ENCODE assay signal across 12 cellular contexts in genomic region chr1:116110507-116111195, GRCh38. TPM values are rescaled to one million over a fixed set of nuclear protein-coding genes. Genes with fewer than 3 reads are reported as not detected.
DNase-seq lines count a peak whose midpoint lies in the region; ATAC-seq lines count a peak whose summit lies in the region.
"Had no signal": no experiment of that assay in that cellular context is flagged by ENCODE, and none has a peak within 500 bp of the region (broad histone marks: within the 10 kb centered on the region; RNA-seq: fewer than 3 reads in every experiment).

No MANE protein-coding gene starts in this region.

- H3K4me3 ChIP-seq in CD8-positive, alpha-beta memory T cell (ENCODE audit: low read length), result no peak overlapping the region

- H3K4me3 Mint-ChIP-seq in CD8-positive, alpha-beta memory T cell, result no peak overlapping the region
- no peak overlapping the region for H3K4me3 Mint-ChIP-seq in activated CD4-positive, alpha-beta memory T cell treated with anti-CD3 and anti-CD28 coated beads, Interleukin-2, amount 10 ng/mL, durations not matched to agents 7 days and 5 days

- H3K27ac ChIP-seq in CD8-positive, alpha-beta memory T cell (ENCODE audit: low read depth, low read length), result no peak overlapping the region

- CTCF ChIA-PET in CD8-positive, alpha-beta memory T cell (lab: Charles Lee), result no interaction called here
- CTCF ChIA-PET in activated CD4-positive, alpha-beta memory T cell treated with anti-CD3 and anti-CD28 coated beads, Interleukin-2, amount 10 ng/mL, durations not matched to agents 7 days and 5 days (lab: Charles Lee), result no interaction called here

- H3K4me1 ChIP-seq in CD8-positive, alpha-beta memory T cell (ENCODE audit: insufficient read depth, low read length), result no peaks in the 10 kb centered on the region

- H3K4me1 Mint-ChIP-seq in CD8-positive, alpha-beta memory T cell, result no peaks in the 10 kb centered on the region
- H3K4me1 Mint-ChIP-seq in activated CD4-positive, alpha-beta memory T cell treated with anti-CD3 and anti-CD28 coated beads, Interleukin-2, amount 10 ng/mL, durations not matched to agents 7 days and 5 days, result no peaks in the 10 kb centered on the region

- peak; percentile 35 for DNase-seq in HK-2 (ENCODE audit: unreplicated experiment)
- DNase-seq in kidney glomerular epithelial cell (lab: John Stamatoyannopoulos, UW), result peak; percentile 16
- no peak for DNase-seq in CD8-positive, alpha-beta memory T cell
- DNase-seq in RPMI8226, result no peak
- DNase-seq in activated CD4-positive, alpha-beta memory T cell treated with anti-CD3 and anti-CD28 coated beads, Interleukin-2, amount 10 ng/mL, durations not matched to agents 7 days and 5 days, result no peak
- DNase-seq: foreskin melanocyte, NCI-H2107 had no signal

- ATAC-seq in GM18508 (IDR thresholded peaks at IDR 0.05; ENCODE audit: insufficient read depth, unreplicated experiment) (peak; percentile 73), GM21723 (IDR thresholded peaks at IDR 0.05; ENCODE audit: unreplicated experiment) (peak; percentile 76), GM21576 (IDR thresholded peaks at IDR 0.05; ENCODE audit: unreplicated experiment) (no peak)

- H3K9me3 ChIP-seq in CD8-positive, alpha-beta memory T cell (ENCODE audit: low read length), result no peaks in the 10 kb centered on the region

- POLR2A ChIA-PET in CD8-positive, alpha-beta memory T cell (lab: Charles Lee), result no interaction called here
- POLR2A ChIA-PET in activated CD4-positive, alpha-beta memory T cell treated with anti-CD3 and anti-CD28 coated beads, Interleukin-2, amount 10 ng/mL, durations not matched to agents 7 days and 5 days (lab: Charles Lee), result no interaction called here

- no peaks in the 10 kb centered on the region for H3K36me3 ChIP-seq in CD8-positive, alpha-beta memory T cell (ENCODE audit: insufficient read depth, low read length)

- no peak overlapping the region for H3K27ac Mint-ChIP-seq in CD8-positive, alpha-beta memory T cell
- H3K27ac Mint-ChIP-seq in activated CD4-positive, alpha-beta memory T cell treated with anti-CD3 and anti-CD28 coated beads, Interleukin-2, amount 10 ng/mL, durations not matched to agents 7 days and 5 days, result no peak overlapping the region

- H3K9me3 Mint-ChIP-seq in CD8-positive, alpha-beta memory T cell, result no peaks in the 10 kb centered on the region
- H3K9me3 Mint-ChIP-seq in activated CD4-positive, alpha-beta memory T cell treated with anti-CD3 and anti-CD28 coated beads, Interleukin-2, amount 10 ng/mL, durations not matched to agents 7 days and 5 days, result no peaks in the 10 kb centered on the region

- no peaks in the 10 kb centered on the region for H3K27me3 ChIP-seq in CD8-positive, alpha-beta memory T cell (ENCODE audit: insufficient read depth, low read length, poor library complexity, severe bottlenecking)

- peaks cover 0 to 44% of the 10 kb centered on the region in 2 donors for H3K27me3 Mint-ChIP-seq in CD8-positive, alpha-beta memory T cell
- H3K27me3 Mint-ChIP-seq in activated CD4-positive, alpha-beta memory T cell treated with anti-CD3 and anti-CD28 coated beads, Interleukin-2, amount 10 ng/mL, durations not matched to agents 7 days and 5 days, result peaks cover 18% of the 10 kb centered on the region

- no peaks in the 10 kb centered on the region for H3K36me3 Mint-ChIP-seq in CD8-positive, alpha-beta memory T cell
- H3K36me3 Mint-ChIP-seq in activated CD4-positive, alpha-beta memory T cell treated with anti-CD3 and anti-CD28 coated beads, Interleukin-2, amount 10 ng/mL, durations not matched to agents 7 days and 5 days (ENCODE audit: low read depth), result no peaks in the 10 kb centered on the region

RNA-seq across cellular contexts. Expression of gene MAB21L3, which starts 0.5 kb away (rescaled TPM):
- total RNA-seq in CD8-positive, alpha-beta memory T cell, result not detected
- polyA plus RNA-seq in CD8-positive, alpha-beta memory T cell, result not detected
- total RNA-seq in activated CD4-positive, alpha-beta memory T cell treated with anti-CD3 and anti-CD28 coated beads, Interleukin-2, amount 10 ng/mL, durations not matched to agents 7 days and 5 days, result not detected
- total RNA-seq: H1 had no signal
- polyA plus RNA-seq: H1, neural cell had no signal

Comparison
In these comparisons a context has a peak if more than half of its experiments do, and no peak if none do; other contexts are left out.
1. DNase-seq: peak in HK-2 (single experiment) and kidney glomerular epithelial cell (single experiment); none in CD8-positive, alpha-beta memory T cell (0 of 5), RPMI8226 (single experiment) and activated CD4-positive, alpha-beta memory T cell treated with anti-CD3 and anti-CD28 coated beads, Interleukin-2, amount 10 ng/mL, durations not matched to agents 7 days and 5 days (single experiment).